Comparison of ENCODE assay signal across 10 cellular contexts in the genomic region with DNA sequence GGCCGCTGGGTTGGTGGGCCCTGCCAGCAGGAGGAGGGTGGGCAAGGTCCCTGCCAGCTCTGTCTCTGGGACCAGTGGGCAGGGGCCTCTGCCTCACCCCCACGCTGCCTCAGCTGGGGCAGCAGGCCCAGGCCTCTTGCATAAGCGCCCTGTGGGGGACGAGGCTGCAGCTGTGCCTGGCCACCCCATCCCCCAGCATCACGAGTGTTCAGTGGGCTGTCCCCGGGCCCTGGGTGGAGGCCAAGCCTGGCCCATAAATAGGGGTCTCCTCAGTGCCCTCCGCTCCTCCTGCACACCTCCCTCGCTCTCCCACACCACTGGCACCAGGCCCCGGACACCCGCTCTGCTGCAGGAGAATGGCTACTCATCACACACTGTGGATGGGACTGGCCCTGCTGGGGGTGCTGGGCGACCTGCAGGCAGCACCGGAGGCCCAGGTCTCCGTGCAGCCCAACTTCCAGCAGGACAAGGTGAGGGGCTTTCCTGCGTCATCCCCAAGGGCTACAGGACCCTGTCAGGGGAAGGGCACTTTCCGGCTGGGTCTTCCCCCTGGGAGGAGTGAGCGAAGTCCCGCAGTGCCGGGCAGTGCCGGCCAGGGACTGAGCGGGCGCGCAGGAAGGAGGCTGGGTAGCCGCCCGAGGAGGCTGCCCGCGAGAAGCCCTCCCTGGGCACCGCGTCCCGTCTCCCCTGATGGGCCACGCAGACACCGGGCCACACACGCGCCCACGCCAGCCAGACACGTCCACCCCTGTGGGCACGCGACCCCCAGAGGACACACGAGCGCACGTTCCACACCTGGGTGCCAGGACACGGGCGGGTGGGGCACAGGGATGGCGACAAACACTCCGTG. TPM values are rescaled to one million over a fixed set of nuclear protein-coding genes. Genes with fewer than 3 reads are reported as not detected.
DNase-seq lines count a peak whose midpoint lies in the region; ATAC-seq, FAIRE-seq and TF ChIP-seq lines count a peak whose summit lies in the region.
"Had no signal": no experiment of that assay in that cellular context is flagged by ENCODE, and none has a peak within 500 bp of the region (broad histone marks: within the 10 kb centered on the region; RNA-seq: fewer than 3 reads in every experiment).

A gene (plus strand): TSS at position 282 of the 850 bp plus-strand sequence. CDS start 75 bp downstream, at position 357.

- TF ChIP-seq POLR2A in testis (IDR thresholded peaks at IDR 0.05), result peak; percentile 46

- H2AK5ac ChIP-seq in mesendoderm (ENCODE audit: low read length), result no peak within 1 kb of the TSS

- H3K36me3 Mint-ChIP-seq in endodermal cell (ENCODE audit: low read depth), result no peaks in the 10 kb centered on the region
- H3K36me3 Mint-ChIP-seq in activated T-cell treated with anti-CD3 and anti-CD28 coated beads, Interleukin-2, amount 50 U/mL, for 72 hours (ENCODE audit: insufficient read depth in 2 of 2), result no peaks in the 10 kb centered on the region

- H3K9ac ChIP-seq in endodermal cell (ENCODE audit: extremely low read depth, low read length, poor library complexity, severe bottlenecking) (peak within 1 kb of the TSS; percentile 6), mesendoderm (ENCODE audit: low read length) (peak within 1 kb of the TSS; percentile 57)

- no peak within 1 kb of the TSS for H3K27ac ChIP-seq in PC-9
- H3K27ac ChIP-seq in endodermal cell (ENCODE audit: low read depth, low read length), result no peak within 1 kb of the TSS
- H3K27ac ChIP-seq in mesendoderm (ENCODE audit: low read depth, low read length), result no peak within 1 kb of the TSS
- peak within 1 kb of the TSS; percentile 84 to 92 for H3K27ac ChIP-seq in testis

- H3K4me1 ChIP-seq in PC-9 (replicated peaks; ENCODE audit: insufficient read depth), result peaks cover 5% of the 10 kb centered on the region
- peaks cover 3% of the 10 kb centered on the region for H3K4me1 ChIP-seq in endodermal cell (ENCODE audit: control insufficient read depth, insufficient read depth, low read length)
- H3K4me1 ChIP-seq in mesendoderm (ENCODE audit: control insufficient read depth, low read depth, low read length), result no peaks in the 10 kb centered on the region
- peaks cover 61% of the 10 kb centered on the region for H3K4me1 ChIP-seq in testis

- no peak within 1 kb of the TSS for H2BK120ac ChIP-seq in mesendoderm (ENCODE audit: low read depth, low read length)

- no peaks in the 10 kb centered on the region for H3K9me3 Mint-ChIP-seq in endodermal cell
- no peaks in the 10 kb centered on the region for H3K9me3 Mint-ChIP-seq in activated T-cell treated with anti-CD3 and anti-CD28 coated beads, Interleukin-2, amount 50 U/mL, for 72 hours

- peaks cover 2% of the 10 kb centered on the region for H3K27me3 Mint-ChIP-seq in endodermal cell (ENCODE audit: insufficient read depth)
- no peaks in the 10 kb centered on the region for H3K27me3 Mint-ChIP-seq in activated T-cell treated with anti-CD3 and anti-CD28 coated beads, Interleukin-2, amount 50 U/mL, for 72 hours (ENCODE audit: low read depth)

- no peak within 1 kb of the TSS for H3K18ac ChIP-seq in mesendoderm (ENCODE audit: low read length)

- H3K4me1 Mint-ChIP-seq in endodermal cell, result peaks cover 11% of the 10 kb centered on the region
- peaks cover 11% of the 10 kb centered on the region for H3K4me1 Mint-ChIP-seq in activated T-cell treated with anti-CD3 and anti-CD28 coated beads, Interleukin-2, amount 50 U/mL, for 72 hours (ENCODE audit: low read depth)

- H3K36me3 ChIP-seq in PC-9 (ENCODE audit: low read depth) (no peaks in the 10 kb centered on the region), endodermal cell (ENCODE audit: control insufficient read depth, insufficient read depth, low read length) (no peaks in the 10 kb centered on the region), mesendoderm (ENCODE audit: control insufficient read depth, insufficient read depth, low read length) (no peaks in the 10 kb centered on the region), testis (ENCODE audit: low read depth, missing control alignments) (no peaks in the 10 kb centered on the region)

- H3K23ac ChIP-seq in mesendoderm (ENCODE audit: low read length), result no peak within 1 kb of the TSS

- TF ChIP-seq CTCF in PC-9 (conservative IDR thresholded peaks at IDR 0.05) (no peak), endodermal cell (conservative IDR thresholded peaks at IDR 0.05) (no peak), testis (IDR thresholded peaks at IDR 0.05) (peak in 1 of 3 experiments; percentile 18)

- H2AFZ ChIP-seq in PC-9, result no peak within 1 kb of the TSS

- H4K5ac ChIP-seq in mesendoderm (ENCODE audit: low read length), result no peak within 1 kb of the TSS

- H3K27me3 ChIP-seq in PC-9 (ENCODE audit: insufficient read depth, low read depth) (no peaks in the 10 kb centered on the region), endodermal cell (ENCODE audit: control insufficient read depth, insufficient read depth, low read length, poor library complexity, severe bottlenecking) (peaks cover 6% of the 10 kb centered on the region), mesendoderm (ENCODE audit: insufficient read depth, low read length, poor library complexity) (no peaks in the 10 kb centered on the region), testis (no peaks in the 10 kb centered on the region)

- H3F3A ChIP-seq in PC-9 (ENCODE audit: insufficient read depth, low read depth), result peaks cover 12% of the 10 kb centered on the region; the same call in 1 of the 2 replicates

- ATAC-seq in activated T-cell treated with anti-CD3 and anti-CD28 coated beads, Interleukin-2, amount 50 U/mL, for 72 hours (replicated peaks in 1 of 2), result no peak

- H3K9me2 ChIP-seq in PC-9 (ENCODE audit: insufficient read depth), result no peaks in the 10 kb centered on the region

- H3K4me2 ChIP-seq in PC-9 (peak within 1 kb of the TSS; percentile 66), mesendoderm (ENCODE audit: low read length) (peak within 1 kb of the TSS; percentile 84)

- H3K79me1 ChIP-seq in mesendoderm (ENCODE audit: low read length), result no peaks in the 10 kb centered on the region

- no peak within 1 kb of the TSS for H3K4ac ChIP-seq in mesendoderm (ENCODE audit: low read depth, low read length)

- H2BK5ac ChIP-seq in mesendoderm (ENCODE audit: low read length), result no peak within 1 kb of the TSS

- intact Hi-C loops in PC-9 (cut with micrococcal nuclease; ENCODE audit: unreplicated experiment) (no loop called here), testis (cut with DNase I; ENCODE audit: low total_unique reads) (no loop called here)

- H3K79me2 ChIP-seq in PC-9 (ENCODE audit: low read depth), result no peaks in the 10 kb centered on the region
- H3K79me2 ChIP-seq in mesendoderm (ENCODE audit: control insufficient read depth, insufficient read depth, low read length), result no peaks in the 10 kb centered on the region

- no peak for FAIRE-seq in urothelium cell line (lab: Jason Lieb, UNC)
- FAIRE-seq: H54, RCC 7860 had no signal

- H2BK15ac ChIP-seq in mesendoderm (replicated peaks; ENCODE audit: low read depth), result no peak within 1 kb of the TSS

- H3K9me3 ChIP-seq in PC-9 (ENCODE audit: insufficient read depth, low read depth) (no peaks in the 10 kb centered on the region), endodermal cell (ENCODE audit: control insufficient read depth, low read length) (no peaks in the 10 kb centered on the region), testis (no peaks in the 10 kb centered on the region)

- peak within 1 kb of the TSS; percentile 84 for H3K56ac ChIP-seq in mesendoderm (ENCODE audit: low read length)

- DNase-seq in PC-9 (no peak), endodermal cell (no peak), mesendoderm (no peak), testis (peak; percentile 94), urothelium cell line (ENCODE audit: low spot score) (no peak)
- no peak for DNase-seq in stimulated activated CD8-positive, alpha-beta memory T cell treated with anti-CD3 and anti-CD28 coated beads, Interleukin-4, amount 100 ng/mL, for 48 hours
- DNase-seq in activated CD4-positive, alpha-beta T cell treated with anti-CD3 and anti-CD28 coated beads, Interleukin-2, amount 50 U/mL, for 48 hours, result no peak
- DNase-seq in activated T-cell treated with anti-CD3 and anti-CD28 coated beads, Interleukin-2, amount 50 U/mL, for 72 hours, result no peak

- no peaks in the 10 kb centered on the region for H4K20me1 ChIP-seq in PC-9 (ENCODE audit: insufficient read depth)

- H3K4me3 ChIP-seq in PC-9, result peak within 1 kb of the TSS; percentile 38; the same call in 1 of the 2 replicates
- peak within 1 kb of the TSS; percentile 69 for H3K4me3 ChIP-seq in endodermal cell (ENCODE audit: low read length)
- no peak within 1 kb of the TSS for H3K4me3 ChIP-seq in mesendoderm (ENCODE audit: low read length)
- H3K4me3 ChIP-seq in testis, result peak within 1 kb of the TSS; percentile 80 to 85

- BruUV-seq in PC-9 (replicated peaks; lab: Mats Ljungman, UMichigan), result no TSS peak

- POLR2A ChIA-PET in PC-9 (lab: Charles Lee; ENCODE audit: unreplicated experiment), result no interaction called here

- H4K8ac ChIP-seq in mesendoderm (ENCODE audit: low read depth, low read length), result no peak within 1 kb of the TSS

- H3K4me3 Mint-ChIP-seq in endodermal cell, result peak within 1 kb of the TSS; percentile 52
- peak within 1 kb of the TSS in 1 of 2 donors; percentile 44 for H3K4me3 Mint-ChIP-seq in activated T-cell treated with anti-CD3 and anti-CD28 coated beads, Interleukin-2, amount 50 U/mL, for 72 hours

- H3K27ac Mint-ChIP-seq in endodermal cell, result no peak within 1 kb of the TSS
- H3K27ac Mint-ChIP-seq in activated T-cell treated with anti-CD3 and anti-CD28 coated beads, Interleukin-2, amount 50 U/mL, for 72 hours, result no peak within 1 kb of the TSS

- CTCF ChIA-PET in PC-9 (lab: Charles Lee), result interaction anchor here (0.6 to 1.0 kb wide), 2 partner anchors 28 to 30 kb away, joined by 4 to 5 read pairs; no protein-coding TSS in a partner anchor

- 31 to 36% methylated on average over 20 to 44 of the region's 44 CpGs for WGBS in endodermal cell (ENCODE audit: insufficient coverage in 1 of 2, insufficient read length in 1 of 2), 2 experiments
- no CpG with 5 or more reads among the region's 44 CpGs for WGBS in mesendoderm (ENCODE audit: extremely low coverage, insufficient coverage, low lambda C conversion rate)
- WGBS in testis, 2 donors, result 0 to 30% methylated on average over 15 to 23 of the region's 44 CpGs

RNA-seq across cellular contexts. Expression of the gene that starts here (rescaled TPM):
- total RNA-seq in PC-9 (2021) (1.7 and 2.0 TPM in 2 replicates), endodermal cell (10 to 100 TPM; 13.8 to 22.1 TPM), testis (1,000 to 10,000 TPM; 5,554 to 5,948 TPM)
- polyA plus RNA-seq in endodermal cell (2013, experiment 1 of 2), result 2.4 TPM
- polyA plus RNA-seq in endodermal cell (2013, experiment 2 of 2), result 2.3 TPM
- 0.15 TPM for polyA plus RNA-seq in mesendoderm (2013, experiment 1 of 2)
- polyA plus RNA-seq in mesendoderm (2013, experiment 2 of 2), result 0.07 TPM
- polyA plus RNA-seq in testis (ENCODE audit: insufficient read depth, low read depth, low replicate concordance), result 4,976 TPM
- total RNA-seq in activated T-cell treated with anti-CD3 and anti-CD28 coated beads, Interleukin-2, amount 50 U/mL, for 72 hours, result not detected

Comparison
In these comparisons a context has a peak if more than half of its experiments do, and no peak if none do; other contexts are left out.
1. RNA of the gene that starts here (total RNA-seq): 5,554 to 5,948 TPM in testis; 13.8 to 22.1 TPM in endodermal cell, 1.7 to 2.0 TPM in PC-9 and not detected in activated T-cell treated with anti-CD3 and anti-CD28 coated beads, Interleukin-2, amount 50 U/mL, for 72 hours; every median in the first group is over 100 times any median in the second.
2. H3K27ac ChIP-seq: peak in testis (2 of 2); none in PC-9 (single experiment), endodermal cell (single experiment) and mesendoderm (single experiment).